8 cellular contexts compared by ENCODE assay signal in the genomic region with DNA sequence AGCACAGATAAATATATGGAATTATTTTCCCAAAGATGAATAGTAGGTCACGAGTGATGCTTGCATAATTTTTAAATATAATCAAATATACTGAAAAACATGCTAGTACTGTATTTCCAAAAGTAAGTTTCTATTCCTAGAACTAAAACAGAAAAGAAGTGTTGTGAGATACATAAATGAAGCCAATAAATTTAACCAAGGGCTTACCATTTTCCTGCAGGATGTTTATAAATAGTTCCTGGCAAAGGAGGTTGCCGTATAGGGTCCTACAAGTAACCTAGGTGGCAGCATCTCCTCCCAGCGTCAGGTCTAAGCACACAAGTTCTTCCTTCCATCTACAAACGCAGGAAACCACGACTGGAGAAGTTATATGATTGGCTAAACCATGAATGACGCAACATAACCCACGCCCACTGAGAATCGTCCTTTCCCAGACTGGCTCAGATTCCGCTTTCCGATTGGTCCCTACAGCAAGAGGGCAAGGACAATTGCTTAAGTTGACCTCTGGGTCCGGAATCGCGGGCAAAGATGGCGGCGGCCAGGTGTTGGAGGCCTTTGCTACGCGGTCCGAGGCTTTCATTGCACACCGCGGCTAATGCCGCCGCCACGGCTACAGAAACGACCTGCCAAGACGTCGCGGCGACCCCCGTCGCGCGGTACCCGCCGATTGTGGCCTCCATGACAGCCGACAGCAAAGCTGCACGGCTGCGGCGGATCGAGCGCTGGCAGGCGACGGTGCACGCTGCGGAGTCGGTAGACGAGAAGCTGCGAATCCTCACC. TPM values are rescaled to one million over a fixed set of nuclear protein-coding genes. Genes with fewer than 3 reads are reported as not detected.
DNase-seq lines count a peak whose midpoint lies in the region; ATAC-seq and TF ChIP-seq lines count a peak whose summit lies in the region.

A gene (plus strand): TSS at position 513 of the 780 bp plus-strand sequence. CDS start 16 bp downstream, at position 529.

- H3K36me3 Mint-ChIP-seq in T-cell: peaks cover 13% of the 10 kb centered on the region

- peaks cover 2 to 3% of the 10 kb centered on the region in 2 donors for H3K27me3 Mint-ChIP-seq in T-cell

- H3K4me1 ChIP-seq in adrenal gland (replicated peaks in 1 of 2): peaks cover 7 to 25% of the 10 kb centered on the region in 2 donors
- H3K4me1 ChIP-seq in heart left ventricle: peaks cover 5 to 37% (median 22%) of the 10 kb centered on the region in 12 donors
- peaks cover 15% of the 10 kb centered on the region for H3K4me1 ChIP-seq in upper lobe of right lung

- TF ChIP-seq CTCF in GM12874 (IDR thresholded peaks at IDR 0.05; ENCODE audit: insufficient read depth, low read depth, low read length) (0 out of 2 replicates have a peak, but pooled peaks have one; percentile 31), adrenal gland (IDR thresholded peaks at IDR 0.05) (peak in 1 of 6 experiments; percentile 28), heart left ventricle (IDR thresholded peaks at IDR 0.05) (peak in 9 of 12 donors; percentile 14 to 61 (median 44)), upper lobe of right lung (IDR thresholded peaks at IDR 0.05) (peak; percentile 39)

- H3K27me3 ChIP-seq in adrenal gland (no peaks in the 10 kb centered on the region), heart left ventricle (no peaks in the 10 kb centered on the region), upper lobe of right lung (no peaks in the 10 kb centered on the region)

- TF ChIP-seq POLR2A in adrenal gland (IDR thresholded peaks at IDR 0.05) (peak in 1 of 2 donors; percentile 63), heart left ventricle (IDR thresholded peaks at IDR 0.05) (peak in 1 of 2 donors; percentile 56)

- ATAC-seq in HG02798 (IDR thresholded peaks at IDR 0.05; ENCODE audit: poor library complexity, unreplicated experiment): peak; percentile 98
- ATAC-seq in T-cell (replicated peaks in 1 of 4): peak; percentile 96 to 98 (median 96)
- ATAC-seq in heart left ventricle: peak; percentile 99 to 100 (median 100)
- ATAC-seq in upper lobe of right lung: peak; percentile 99

- no peaks in the 10 kb centered on the region for H3K9me3 ChIP-seq in adrenal gland (replicated peaks in 1 of 3)
- H3K9me3 ChIP-seq in heart left ventricle: no peaks in the 10 kb centered on the region
- no peaks in the 10 kb centered on the region for H3K9me3 ChIP-seq in upper lobe of right lung

- no peaks in the 10 kb centered on the region for H3K9me3 Mint-ChIP-seq in T-cell

- CTCF ChIA-PET in T-cell (lab: Charles Lee): no interaction called here

- H3K27ac ChIP-seq in adrenal gland (peak within 1 kb of the TSS; percentile 74 to 96 (median 89)), heart left ventricle (peak within 1 kb of the TSS; percentile 51 to 95 (median 92)), upper lobe of right lung (peak within 1 kb of the TSS; percentile 92)

- DNase-seq in NCI-H1436 (lab: John Stamatoyannopoulos, UW): peak; percentile 96
- peak; percentile 76 to 94 (median 89) for DNase-seq in T-cell
- peak; percentile 92 to 99 (median 97) for DNase-seq in adrenal gland
- DNase-seq in heart left ventricle: peak; percentile 88 to 95 (median 93)
- DNase-seq in posterior cingulate gyrus: peak; percentile 86 to 98 (median 90)
- DNase-seq in upper lobe of right lung: peak; percentile 91

- H3K4me3 ChIP-seq in adrenal gland: peak within 1 kb of the TSS; percentile 72 to 96 (median 94)
- H3K4me3 ChIP-seq in heart left ventricle: peak within 1 kb of the TSS; percentile 65 to 99 (median 92)
- H3K4me3 ChIP-seq in upper lobe of right lung: peak within 1 kb of the TSS; percentile 94

- H3K4me3 Mint-ChIP-seq in T-cell: peak within 1 kb of the TSS; percentile 92 to 95 (median 94)

- 0 to 2% (median 1%) methylated on average over 7 to 47 of the region's 47 CpGs for WGBS in adrenal gland, 4 donors
- 0 to 1% (median 1%) methylated on average over 21 to 47 of the region's 47 CpGs for WGBS in heart left ventricle, 4 donors

- peaks cover 0 to 18% of the 10 kb centered on the region in 2 donors for H3K36me3 ChIP-seq in adrenal gland (replicated peaks in 1 of 2)
- peaks cover 0 to 30% (median 26%) of the 10 kb centered on the region in 9 donors for H3K36me3 ChIP-seq in heart left ventricle
- H3K36me3 ChIP-seq in upper lobe of right lung: peaks cover 27% of the 10 kb centered on the region

- POLR2A ChIA-PET in T-cell (lab: Charles Lee): no interaction called here

- H3K4me1 Mint-ChIP-seq in T-cell: peaks cover 31 to 36% (median 35%) of the 10 kb centered on the region in 3 donors

- intact Hi-C loops in adrenal gland (cut with DNase I): no loop called here
- intact Hi-C loops in heart left ventricle (cut with DNase I): no loop called here
- intact Hi-C loops in posterior cingulate gyrus (cut with DNase I): no loop called here
- intact Hi-C loops in upper lobe of right lung (cut with DNase I): no loop called here

- peak within 1 kb of the TSS; percentile 93 to 96 for H3K27ac Mint-ChIP-seq in T-cell

RNA-seq across cellular contexts. Expression of the gene that starts here (rescaled TPM):
- total RNA-seq in T-cell (10 to 100 TPM; 44.0 to 50.8 (median 46.4) TPM), adrenal gland (100 to 1,000 TPM in 1 of 8 donors, 10 to 100 TPM in 7; 45.2 to 104 (median 62.8) TPM), heart left ventricle (100 to 1,000 TPM in 2 of 9 donors, 10 to 100 TPM in 7; 53.2 to 139 (median 79.8) TPM), upper lobe of right lung (37.8 TPM)
- polyA plus RNA-seq in adrenal gland (10 to 100 TPM; 18.9 to 71.6 (median 19.0) TPM), heart left ventricle (10 to 100 TPM; 45.7 to 58.0 TPM)

Comparison
In these comparisons a context has a peak if more than half of its experiments do, and no peak if none do; other contexts are left out.
1. Peak in every context shown above with its lines: DNase-seq, ATAC-seq, H3K4me3 ChIP-seq and H3K27ac ChIP-seq.